ENCODE assay signal across 9 cellular contexts in the genomic region with DNA sequence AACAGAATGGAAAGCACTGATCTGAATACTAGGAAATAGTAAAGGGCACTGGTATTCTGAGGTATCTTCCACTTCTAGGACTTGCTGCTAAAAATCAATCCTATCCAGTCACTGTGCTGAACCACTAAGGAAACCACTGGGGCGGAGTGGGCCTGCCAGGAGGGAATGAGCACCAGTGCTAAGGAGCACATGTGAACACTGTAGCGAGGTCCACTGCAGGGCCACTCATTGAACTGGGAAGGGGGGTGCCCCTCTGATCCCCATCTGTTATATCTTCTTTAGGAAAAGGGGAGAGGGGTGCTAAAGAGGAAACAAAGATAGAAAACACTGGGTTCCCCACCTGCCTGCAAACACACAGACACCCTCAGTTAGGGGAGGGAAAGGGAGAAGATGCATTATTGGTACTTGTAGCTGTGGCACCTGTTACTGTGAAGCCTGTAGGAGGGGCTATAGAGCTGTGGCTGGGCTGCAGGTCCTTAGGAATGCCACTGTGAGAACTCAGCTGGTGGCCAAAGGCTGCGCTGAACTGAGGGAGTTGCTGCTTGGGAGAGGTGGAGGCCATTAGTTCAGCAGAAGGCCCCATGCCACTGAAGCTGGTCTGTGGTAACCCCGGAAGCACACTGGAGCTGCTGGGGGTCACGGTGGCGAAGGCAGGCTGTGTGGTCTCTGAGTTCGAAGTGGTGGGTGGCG.
DNase-seq lines count a peak whose midpoint lies in the region; ATAC-seq, FAIRE-seq and TF ChIP-seq lines count a peak whose summit lies in the region.
"Had no signal": no experiment of that assay in that cellular context is flagged by ENCODE, and none has a peak within 500 bp of the region (broad histone marks: within the 10 kb centered on the region; RNA-seq: fewer than 3 reads in every experiment).

No MANE protein-coding gene starts in this region.

- no peak overlapping the region for H2BK12ac ChIP-seq in trophoblast cell (ENCODE audit: low read length)

- H3K4ac ChIP-seq in trophoblast cell (ENCODE audit: low read depth, low read length): no peak overlapping the region

- no peak overlapping the region for H4K91ac ChIP-seq in trophoblast cell (ENCODE audit: low read depth, low read length)

- in situ Hi-C loops in KBM-7 (cut with MboI; ENCODE audit: low pct_unique_long_range_greater_than_20kb, low sequenced_read_pairs): no loop called here

- H3K18ac ChIP-seq in trophoblast cell (ENCODE audit: low read length): no peak overlapping the region

- H3K9me3 Mint-ChIP-seq in activated CD4-positive, alpha-beta T cell treated with anti-CD3 and anti-CD28 coated beads, Interleukin-2, amount 10 ng/mL, durations not matched to agents 24 days and 14 days: no peaks in the 10 kb centered on the region

- no peak overlapping the region for H2AK5ac ChIP-seq in trophoblast cell (ENCODE audit: low read length)

- H3K14ac ChIP-seq in trophoblast cell (ENCODE audit: low read length): no peak overlapping the region

- ATAC-seq in HG03460 (IDR thresholded peaks at IDR 0.05; ENCODE audit: unreplicated experiment) (no peak), HG03342 (IDR thresholded peaks at IDR 0.05; ENCODE audit: unreplicated experiment) (no peak)

- no peak for TF ChIP-seq POLR2A in tibial nerve (IDR thresholded peaks at IDR 0.05)

- H3K4me2 ChIP-seq in trophoblast cell (ENCODE audit: low read length): no peak overlapping the region

- H3K27me3 Mint-ChIP-seq in activated CD4-positive, alpha-beta T cell treated with anti-CD3 and anti-CD28 coated beads, Interleukin-2, amount 10 ng/mL, durations not matched to agents 24 days and 14 days: no peaks in the 10 kb centered on the region

- peaks cover 46% of the 10 kb centered on the region for H3K36me3 Mint-ChIP-seq in activated CD4-positive, alpha-beta T cell treated with anti-CD3 and anti-CD28 coated beads, Interleukin-2, amount 10 ng/mL, durations not matched to agents 24 days and 14 days (ENCODE audit: low read depth)

- H3K9ac ChIP-seq in trophoblast cell (ENCODE audit: low read length): no peak overlapping the region

- H3K4me1 ChIP-seq in trophoblast cell (ENCODE audit: control insufficient read depth in 1 of 2, insufficient read depth in 2 of 2, low read length in 2 of 2): no peaks in the 10 kb centered on the region
- peaks cover 0 to 16% (median 3%) of the 10 kb centered on the region in 4 donors for H3K4me1 ChIP-seq in tibial nerve

- H3K23ac ChIP-seq in trophoblast cell (ENCODE audit: low read length): no peak overlapping the region

- no peak overlapping the region for H2AFZ ChIP-seq in trophoblast cell (ENCODE audit: insufficient read depth, low read length, poor library complexity)

- no peak overlapping the region for H2BK120ac ChIP-seq in trophoblast cell (ENCODE audit: insufficient read depth, low read length, poor library complexity)

- H3K4me1 Mint-ChIP-seq in activated CD4-positive, alpha-beta T cell treated with anti-CD3 and anti-CD28 coated beads, Interleukin-2, amount 10 ng/mL, durations not matched to agents 24 days and 14 days: no peaks in the 10 kb centered on the region

- H3K27ac Mint-ChIP-seq in activated CD4-positive, alpha-beta T cell treated with anti-CD3 and anti-CD28 coated beads, Interleukin-2, amount 10 ng/mL, durations not matched to agents 24 days and 14 days: peak overlapping the region; percentile 29

- H3K4me3 Mint-ChIP-seq in activated CD4-positive, alpha-beta T cell treated with anti-CD3 and anti-CD28 coated beads, Interleukin-2, amount 10 ng/mL, durations not matched to agents 24 days and 14 days: no peak overlapping the region

- no peak for FAIRE-seq in bronchial epithelial cell (lab: Jason Lieb, UNC)

- H4K8ac ChIP-seq in trophoblast cell (ENCODE audit: low read depth, low read length): no peak overlapping the region

- no peak overlapping the region for H3K4me3 ChIP-seq in bronchial epithelial cell (ENCODE audit: low read depth, low read length)
- H3K4me3 ChIP-seq in trophoblast cell (ENCODE audit: low read depth, low read length): no peak overlapping the region
- no peak overlapping the region for H3K4me3 ChIP-seq in tibial nerve
- H3K4me3 ChIP-seq: skin epidermis had no signal

- TF ChIP-seq EP300 in tibial nerve (IDR thresholded peaks at IDR 0.05): no peak

- no CpG with 5 or more reads among the region's 8 CpGs for WGBS in trophoblast cell (ENCODE audit: extremely low coverage, insufficient coverage, insufficient read length)
- WGBS in tibial nerve, 2 donors: 94% methylated on average over 8 of the region's 8 CpGs

- TF ChIP-seq CTCF in bronchial epithelial cell (IDR thresholded peaks at IDR 0.05; ENCODE audit: insufficient read depth, low read length, severe bottlenecking) (peak; percentile 50), tibial nerve (IDR thresholded peaks at IDR 0.05) (peak in 1 of 5 experiments; percentile 5)

- intact Hi-C loops in activated CD4-positive, alpha-beta T cell treated with anti-CD3 and anti-CD28 coated beads, Interleukin-2, amount 10 ng/mL, durations not matched to agents 24 days and 14 days (cut with micrococcal nuclease): no loop called here

- H3K79me2 ChIP-seq in trophoblast cell (ENCODE audit: control insufficient read depth, insufficient read depth, low read length, poor library complexity): no peaks in the 10 kb centered on the region

- H3K27me3 ChIP-seq in bronchial epithelial cell (ENCODE audit: control insufficient read depth, insufficient read depth, low read length): no peaks in the 10 kb centered on the region
- H3K27me3 ChIP-seq in trophoblast cell (ENCODE audit: insufficient read depth, low read length): no peaks in the 10 kb centered on the region
- no peaks in the 10 kb centered on the region for H3K27me3 ChIP-seq in tibial nerve

- no peak overlapping the region for H4K12ac ChIP-seq in trophoblast cell (ENCODE audit: low read depth, low read length)

- DNase-seq in activated CD4-positive, alpha-beta T cell treated with anti-CD3 and anti-CD28 coated beads, Interleukin-2, amount 10 ng/mL, durations not matched to agents 24 days and 14 days: peak; percentile 64
- no peak for DNase-seq in activated CD4-positive, alpha-beta T cell treated with anti-CD3 and anti-CD28 coated beads, Interleukin-2, amount 50 U/mL, for 4 hours
- DNase-seq in KBM-7: peak; percentile 35
- DNase-seq in bronchial epithelial cell (ENCODE audit: low read depth): no peak
- DNase-seq in trophoblast cell: peak; percentile 35 to 54
- no peak for DNase-seq in tibial nerve (ENCODE audit: low spot score in 2 of 2)

- H3K79me1 ChIP-seq in trophoblast cell (ENCODE audit: low read length): no peaks in the 10 kb centered on the region

- H3K36me3 ChIP-seq in bronchial epithelial cell (ENCODE audit: control insufficient read depth, insufficient read depth, low read length) (peaks cover 12% of the 10 kb centered on the region), trophoblast cell (ENCODE audit: control insufficient read depth in 1 of 2, insufficient read depth in 2 of 2, low read length in 2 of 2) (peaks cover 19 to 22% of the 10 kb centered on the region in 2 experiments), tibial nerve (peaks cover 0 to 68% (median 12%) of the 10 kb centered on the region in 3 donors)

- H3K27ac ChIP-seq in trophoblast cell (ENCODE audit: low read depth, low read length) (no peak overlapping the region), tibial nerve (no peak overlapping the region)
- H3K27ac ChIP-seq: skin epidermis had no signal

- H2BK5ac ChIP-seq in trophoblast cell (ENCODE audit: low read depth, low read length, poor library complexity): no peak overlapping the region

- H3K9me3 ChIP-seq in trophoblast cell (ENCODE audit: insufficient read depth, low read depth, low read length) (no peaks in the 10 kb centered on the region), tibial nerve (no peaks in the 10 kb centered on the region)

Comparison
In these comparisons a context has a peak if more than half of its experiments do, and no peak if none do; other contexts are left out.
1. DNase-seq: peak in activated CD4-positive, alpha-beta T cell treated with anti-CD3 and anti-CD28 coated beads, Interleukin-2, amount 10 ng/mL, durations not matched to agents 24 days and 14 days (single experiment), KBM-7 (single experiment) and trophoblast cell (2 of 2); none in activated CD4-positive, alpha-beta T cell treated with anti-CD3 and anti-CD28 coated beads, Interleukin-2, amount 50 U/mL, for 4 hours (0 of 2), bronchial epithelial cell (single experiment) and tibial nerve (0 of 2).